Comparison of ENCODE assay signal across 1 cellular context in genomic region chr1:151611832-151612505, GRCh38.
TF ChIP-seq lines count a peak whose summit lies in the region.

TSS of gene SNX27 (plus strand) at chr1:151612050. CDS start at chr1:151612202, 152 bp downstream.

TF ChIP-seq in K562, 482 proteins besides CTCF, POLR2A, EP300 and RAD21 (continued from another document and continues in another):
- peak; percentile 50 to 58 for TF ChIP-seq E2F6 (IDR thresholded peaks at IDR 0.05; ENCODE audit: borderline replicate concordance in 1 of 2, extremely low read depth in 1 of 2, insufficient read depth in 1 of 2, insufficient read length in 1 of 2, low read depth in 1 of 2, low read length in 1 of 2, poor library complexity in 1 of 2, severe bottlenecking in 1 of 2)
- TF ChIP-seq RBM25 (IDR thresholded peaks at IDR 0.05; ENCODE audit: low read depth, low read length, severe bottlenecking): no peak
- peak; percentile 25; the same call in 1 of the 2 replicates for TF ChIP-seq DMBX1 (CRISPR knock-in tag; IDR thresholded peaks at IDR 0.05; ENCODE audit: borderline replicate concordance)
- no peak for TF ChIP-seq U2AF2 (optimal IDR thresholded peaks at IDR 0.05; ENCODE audit: low read depth, low read length)
- TF ChIP-seq PHF8 (IDR thresholded peaks at IDR 0.05; ENCODE audit: borderline replicate concordance, low read length): peak; percentile 81; the same call in 1 of the 2 replicates
- 0 out of 2 replicates have a peak, but pooled peaks have one; percentile 20 for TF ChIP-seq ZSCAN32 (CRISPR knock-in tag; IDR thresholded peaks at IDR 0.05)
- TF ChIP-seq ZBTB17 (CRISPR knock-in tag; IDR thresholded peaks at IDR 0.05): peak; percentile 81
- TF ChIP-seq BDP1 (IDR thresholded peaks at IDR 0.05; ENCODE audit: insufficient read depth, insufficient read length): no peak
- TF ChIP-seq EGR1 (conservative IDR thresholded peaks at IDR 0.05): peak; percentile 93
- TF ChIP-seq SRSF7 (optimal IDR thresholded peaks at IDR 0.05; ENCODE audit: low read depth, low read length): no peak
- TF ChIP-seq ATF7 (IDR thresholded peaks at IDR 0.05): peak; percentile 72
- peak; percentile 76; the same call in 1 of the 2 replicates for TF ChIP-seq ZNF197 (CRISPR knock-in tag; IDR thresholded peaks at IDR 0.05; ENCODE audit: low read depth)
- peak; percentile 92 for TF ChIP-seq RBBP5 (IDR thresholded peaks at IDR 0.05; ENCODE audit: borderline replicate concordance, insufficient read depth, low read length, poor library complexity, severe bottlenecking)
- peak; percentile 67 for TF ChIP-seq SAP30 (IDR thresholded peaks at IDR 0.05; ENCODE audit: borderline replicate concordance, insufficient read depth, low read depth, low read length, poor library complexity, severe bottlenecking)
- TF ChIP-seq NBN (IDR thresholded peaks at IDR 0.05; ENCODE audit: low read depth): no peak
- TF ChIP-seq L3MBTL2 (IDR thresholded peaks at IDR 0.05): peak; percentile 44; the same call in 1 of the 2 replicates
- peak; percentile 67; the same call in 1 of the 2 replicates for TF ChIP-seq ERF (CRISPR knock-in tag; IDR thresholded peaks at IDR 0.05)
- TF ChIP-seq, protein P1, sequence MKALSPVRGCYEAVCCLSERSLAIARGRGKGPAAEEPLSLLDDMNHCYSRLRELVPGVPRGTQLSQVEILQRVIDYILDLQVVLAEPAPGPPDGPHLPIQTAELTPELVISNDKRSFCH (CRISPR knock-in tag; IDR thresholded peaks at IDR 0.05): no peak
- TF ChIP-seq, protein P1 (tag; IDR thresholded peaks at IDR 0.05): peak; percentile 69; the same call in 1 of the 2 replicates
- TF ChIP-seq TCF3 (CRISPR knock-in tag; IDR thresholded peaks at IDR 0.05): no peak
- peak; percentile 81 for TF ChIP-seq CREB1 (IDR thresholded peaks at IDR 0.05)
- peak; percentile 73 for TF ChIP-seq CREB1 (CRISPR knock-in tag; IDR thresholded peaks at IDR 0.05)
- peak; percentile 41 for TF ChIP-seq HNRNPK (IDR thresholded peaks at IDR 0.05; ENCODE audit: low read depth, low read length, poor library complexity, severe bottlenecking)
- TF ChIP-seq, protein P2, sequence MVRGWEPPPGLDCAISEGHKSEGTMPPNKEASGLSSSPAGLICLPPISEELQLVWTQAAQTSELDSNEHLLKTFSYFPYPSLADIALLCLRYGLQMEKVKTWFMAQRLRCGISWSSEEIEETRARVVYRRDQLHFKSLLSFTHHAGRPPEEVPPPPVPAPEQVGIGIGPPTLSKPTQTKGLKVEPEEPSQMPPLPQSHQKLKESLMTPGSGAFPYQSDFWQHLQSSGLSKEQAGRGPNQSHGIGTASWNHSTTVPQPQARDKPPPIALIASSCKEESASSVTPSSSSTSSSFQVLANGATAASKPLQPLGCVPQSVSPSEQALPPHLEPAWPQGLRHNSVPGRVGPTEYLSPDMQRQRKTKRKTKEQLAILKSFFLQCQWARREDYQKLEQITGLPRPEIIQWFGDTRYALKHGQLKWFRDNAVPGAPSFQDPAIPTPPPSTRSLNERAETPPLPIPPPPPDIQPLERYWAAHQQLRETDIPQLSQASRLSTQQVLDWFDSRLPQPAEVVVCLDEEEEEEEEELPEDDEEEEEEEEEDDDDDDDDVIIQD (CRISPR knock-in tag; IDR thresholded peaks at IDR 0.05): 0 out of 2 replicates have a peak, but pooled peaks have one; percentile 38
- no peak for TF ChIP-seq NKRF (IDR thresholded peaks at IDR 0.05; ENCODE audit: borderline replicate concordance)
- TF ChIP-seq PHF21A (IDR thresholded peaks at IDR 0.05; ENCODE audit: borderline replicate concordance, low read depth): no peak
- TF ChIP-seq SFPQ (IDR thresholded peaks at IDR 0.05; ENCODE audit: low read depth, low read length): no peak
- no peak for TF ChIP-seq ZFP36 (IDR thresholded peaks at IDR 0.05; ENCODE audit: low read depth, low read length, partially characterized antibody)
- peak; percentile 54 for TF ChIP-seq MYC (IDR thresholded peaks at IDR 0.05; ENCODE audit: low read depth, low read length)
- TF ChIP-seq MYC (CRISPR knock-in tag; IDR thresholded peaks at IDR 0.05; ENCODE audit: borderline replicate concordance, low read depth): no peak
- no peak for TF ChIP-seq FOXM1 (IDR thresholded peaks at IDR 0.05; ENCODE audit: low read depth)
- TF ChIP-seq FOXM1 (CRISPR knock-in tag; IDR thresholded peaks at IDR 0.05; ENCODE audit: low read depth): no peak; the same call in 1 of the 2 replicates
- TF ChIP-seq ELF4 (CRISPR knock-in tag; IDR thresholded peaks at IDR 0.05): no peak
- TF ChIP-seq, protein P3, sequence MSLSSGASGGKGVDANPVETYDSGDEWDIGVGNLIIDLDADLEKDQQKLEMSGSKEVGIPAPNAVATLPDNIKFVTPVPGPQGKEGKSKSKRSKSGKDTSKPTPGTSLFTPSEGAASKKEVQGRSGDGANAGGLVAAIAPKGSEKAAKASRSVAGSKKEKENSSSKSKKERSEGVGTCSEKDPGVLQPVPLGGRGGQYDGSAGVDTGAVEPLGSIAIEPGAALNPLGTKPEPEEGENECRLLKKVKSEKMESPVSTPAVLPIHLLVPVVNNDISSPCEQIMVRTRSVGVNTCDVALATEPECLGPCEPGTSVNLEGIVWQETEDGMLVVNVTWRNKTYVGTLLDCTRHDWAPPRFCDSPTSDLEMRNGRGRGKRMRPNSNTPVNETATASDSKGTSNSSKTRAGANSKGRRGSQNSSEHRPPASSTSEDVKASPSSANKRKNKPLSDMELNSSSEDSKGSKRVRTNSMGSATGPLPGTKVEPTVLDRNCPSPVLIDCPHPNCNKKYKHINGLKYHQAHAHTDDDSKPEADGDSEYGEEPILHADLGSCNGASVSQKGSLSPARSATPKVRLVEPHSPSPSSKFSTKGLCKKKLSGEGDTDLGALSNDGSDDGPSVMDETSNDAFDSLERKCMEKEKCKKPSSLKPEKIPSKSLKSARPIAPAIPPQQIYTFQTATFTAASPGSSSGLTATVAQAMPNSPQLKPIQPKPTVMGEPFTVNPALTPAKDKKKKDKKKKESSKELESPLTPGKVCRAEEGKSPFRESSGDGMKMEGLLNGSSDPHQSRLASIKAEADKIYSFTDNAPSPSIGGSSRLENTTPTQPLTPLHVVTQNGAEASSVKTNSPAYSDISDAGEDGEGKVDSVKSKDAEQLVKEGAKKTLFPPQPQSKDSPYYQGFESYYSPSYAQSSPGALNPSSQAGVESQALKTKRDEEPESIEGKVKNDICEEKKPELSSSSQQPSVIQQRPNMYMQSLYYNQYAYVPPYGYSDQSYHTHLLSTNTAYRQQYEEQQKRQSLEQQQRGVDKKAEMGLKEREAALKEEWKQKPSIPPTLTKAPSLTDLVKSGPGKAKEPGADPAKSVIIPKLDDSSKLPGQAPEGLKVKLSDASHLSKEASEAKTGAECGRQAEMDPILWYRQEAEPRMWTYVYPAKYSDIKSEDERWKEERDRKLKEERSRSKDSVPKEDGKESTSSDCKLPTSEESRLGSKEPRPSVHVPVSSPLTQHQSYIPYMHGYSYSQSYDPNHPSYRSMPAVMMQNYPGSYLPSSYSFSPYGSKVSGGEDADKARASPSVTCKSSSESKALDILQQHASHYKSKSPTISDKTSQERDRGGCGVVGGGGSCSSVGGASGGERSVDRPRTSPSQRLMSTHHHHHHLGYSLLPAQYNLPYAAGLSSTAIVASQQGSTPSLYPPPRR (CRISPR knock-in tag; IDR thresholded peaks at IDR 0.05; ENCODE audit: borderline replicate concordance): 0 out of 2 replicates have a peak, but pooled peaks have one; percentile 35
- TF ChIP-seq FOXA1 (IDR thresholded peaks at IDR 0.05; ENCODE audit: borderline replicate concordance): no peak
- TF ChIP-seq ZNF133 (CRISPR knock-in tag; IDR thresholded peaks at IDR 0.05): no peak
- TF ChIP-seq RBM34 (IDR thresholded peaks at IDR 0.05; ENCODE audit: borderline replicate concordance, insufficient read depth, low read length): 0 out of 2 replicates have a peak, but pooled peaks have one; percentile 51
- peak; percentile 41; the same call in 1 of the 2 replicates for TF ChIP-seq ETV5 (CRISPR knock-in tag; IDR thresholded peaks at IDR 0.05; ENCODE audit: low read depth)
- TF ChIP-seq MNT (conservative IDR thresholded peaks at IDR 0.05): peak in 1 of 2 experiments; percentile 50; a peak in 2 of 4 replicates
- TF ChIP-seq NONO (IDR thresholded peaks at IDR 0.05; ENCODE audit: low read depth in 2 of 2, low read length in 1 of 2): peak; percentile 47; a peak in 2 of 4 replicates
- TF ChIP-seq XRCC5 (IDR thresholded peaks at IDR 0.05; ENCODE audit: low read depth, low read length): no peak
- 0 out of 2 replicates have a peak, but pooled peaks have one; percentile 21 for TF ChIP-seq TCF7L2 (IDR thresholded peaks at IDR 0.05; ENCODE audit: low read depth, low read length)
- TF ChIP-seq NR2F6 (CRISPR knock-in tag; IDR thresholded peaks at IDR 0.05): 0 out of 2 replicates have a peak, but pooled peaks have one; percentile 51
- TF ChIP-seq, protein P4, sequence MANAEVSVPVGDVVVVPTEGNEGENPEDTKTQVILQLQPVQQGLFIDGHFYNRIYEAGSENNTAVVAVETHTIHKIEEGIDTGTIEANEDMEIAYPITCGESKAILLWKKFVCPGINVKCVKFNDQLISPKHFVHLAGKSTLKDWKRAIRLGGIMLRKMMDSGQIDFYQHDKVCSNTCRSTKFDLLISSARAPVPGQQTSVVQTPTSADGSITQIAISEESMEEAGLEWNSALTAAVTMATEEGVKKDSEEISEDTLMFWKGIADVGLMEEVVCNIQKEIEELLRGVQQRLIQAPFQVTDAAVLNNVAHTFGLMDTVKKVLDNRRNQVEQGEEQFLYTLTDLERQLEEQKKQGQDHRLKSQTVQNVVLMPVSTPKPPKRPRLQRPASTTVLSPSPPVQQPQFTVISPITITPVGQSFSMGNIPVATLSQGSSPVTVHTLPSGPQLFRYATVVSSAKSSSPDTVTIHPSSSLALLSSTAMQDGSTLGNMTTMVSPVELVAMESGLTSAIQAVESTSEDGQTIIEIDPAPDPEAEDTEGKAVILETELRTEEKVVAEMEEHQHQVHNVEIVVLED (CRISPR knock-in tag; IDR thresholded peaks at IDR 0.05): peak; percentile 77
- TF ChIP-seq CHD2 (IDR thresholded peaks at IDR 0.05; ENCODE audit: low read depth, low read length): peak; percentile 61; the same call in 1 of the 2 replicates
- TF ChIP-seq ATF1 (CRISPR knock-in tag; IDR thresholded peaks at IDR 0.05): no peak
- peak; percentile 93 for TF ChIP-seq ATF1 (tag; IDR thresholded peaks at IDR 0.05)
- peak; percentile 98 for TF ChIP-seq HCFC1 (IDR thresholded peaks at IDR 0.05; ENCODE audit: low read depth, low read length)
- TF ChIP-seq ZBTB5 (IDR thresholded peaks at IDR 0.05): no peak
- peak; percentile 77 for TF ChIP-seq SP1 (CRISPR knock-in tag; IDR thresholded peaks at IDR 0.05)
